Comparison of ENCODE assay signal across 34 cellular contexts in the genomic region with DNA sequence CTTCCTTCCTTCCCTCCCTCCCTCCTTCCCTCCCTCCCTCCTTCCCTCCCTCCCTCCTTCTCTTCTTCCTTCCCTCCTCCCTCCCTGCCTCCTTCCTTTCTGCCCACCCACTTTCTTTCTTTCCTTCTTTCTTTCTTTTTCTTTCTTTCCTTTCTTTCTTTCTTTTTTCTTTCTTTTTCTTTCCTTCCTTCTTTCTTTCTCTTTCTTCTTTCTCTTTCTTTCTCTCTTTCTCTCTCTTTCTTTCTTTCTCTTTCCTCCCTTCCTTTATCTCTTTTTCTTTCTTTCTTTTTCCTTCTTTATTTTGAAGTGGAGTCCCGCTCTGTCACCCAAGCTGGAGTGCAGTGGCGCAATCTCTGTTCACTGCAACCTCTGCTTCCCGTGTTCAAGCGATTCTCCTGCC.
"Had no signal": no experiment of that assay in that cellular context is flagged by ENCODE, and none has a peak within 500 bp of the region (broad histone marks: within the 10 kb centered on the region; RNA-seq: fewer than 3 reads in every experiment).

No MANE protein-coding gene starts in this region.

- H3K27me3 Mint-ChIP-seq: activated B cell treated with CpG ODN at 0.5 μM for 24 hours; activated CD4-positive, alpha-beta memory T cell treated with anti-CD3 and anti-CD28 coated beads for 36 hours; T-cell had no signal

- H3K4me3 Mint-ChIP-seq: activated B cell treated with CpG ODN at 0.5 μM for 24 hours; activated CD4-positive, alpha-beta memory T cell treated with anti-CD3 and anti-CD28 coated beads for 36 hours; activated naive CD4-positive, alpha-beta T cell treated with anti-CD3 and anti-CD28 coated beads for 36 hours; activated T-cell treated with anti-CD3 and anti-CD28 coated beads, Interleukin-2, amount 50 U/mL, for 72 hours; T-cell had no signal

- H3K4me3 ChIP-seq: adrenal gland, body of pancreas, breast epithelium, SJSA1 had no signal

- H3K27ac ChIP-seq: adrenal gland, body of pancreas, breast epithelium, SJSA1, VCaP had no signal

- H3K4me1 Mint-ChIP-seq: activated B cell treated with CpG ODN at 0.5 μM for 24 hours had no signal

- H3K9me3 ChIP-seq: adrenal gland, body of pancreas, breast epithelium, SJSA1 had no signal

- H3K27ac Mint-ChIP-seq: activated B cell treated with CpG ODN at 0.5 μM for 24 hours; activated CD4-positive, alpha-beta memory T cell treated with anti-CD3 and anti-CD28 coated beads for 36 hours; activated naive CD4-positive, alpha-beta T cell treated with anti-CD3 and anti-CD28 coated beads for 36 hours; activated naive CD4-positive, alpha-beta T cell treated with anti-CD3 and anti-CD28 coated beads, Interleukin-2, amount 50 U/mL, for 72 hours; activated T-cell treated with anti-CD3 and anti-CD28 coated beads, Interleukin-2, amount 50 U/mL, for 72 hours; activated T-helper 2 cell treated with anti-CD3 and anti-CD28 coated beads, Interferon-gamma antibody, Interleukin-2, Interleukin-4, amounts not matched to agents 10 μg/mL and 5 μg/mL and 100 μg/mL, durations not matched to agents 14 hours and 24 hours and 36 hours; T-cell had no signal

- ATAC-seq: activated naive CD4-positive, alpha-beta T cell treated with anti-CD3 and anti-CD28 coated beads, Interleukin-2, amount 50 U/mL, for 72 hours; activated T-cell treated with anti-CD3 and anti-CD28 coated beads, Interleukin-2, amount 50 U/mL, for 72 hours; body of pancreas; Panc1; SK-N-SH treated with all-trans-retinoic acid at 6 μM for 48 hours; T-cell had no signal

- H3K36me3 ChIP-seq: adrenal gland, breast epithelium, SJSA1 had no signal

- H3K36me3 Mint-ChIP-seq: activated CD4-positive, alpha-beta memory T cell treated with anti-CD3 and anti-CD28 coated beads for 36 hours; activated naive CD4-positive, alpha-beta T cell treated with anti-CD3 and anti-CD28 coated beads, Interleukin-2, amount 50 U/mL, for 72 hours; T-cell had no signal

- DNase-seq: activated B cell treated with CpG ODN at 0.5 μM for 24 hours; activated CD4-positive, alpha-beta memory T cell treated with anti-CD3 and anti-CD28 coated beads for 36 hours; activated CD4-positive, alpha-beta T cell treated with anti-CD3 and anti-CD28 coated beads for 4 hours; activated CD4-positive, alpha-beta T cell treated with anti-CD3 and anti-CD28 coated beads, Interleukin-2, amount 50 U/mL, for 1 hour; activated CD4-positive, CD25-positive, alpha-beta regulatory T cell treated with anti-CD3 and anti-CD28 coated beads, Interleukin-2, amount 50 U/mL, for 72 hours; activated gamma-delta T cell; activated naive CD4-positive, alpha-beta T cell treated with anti-CD3 and anti-CD28 coated beads for 36 hours; activated T-cell treated with anti-CD3 and anti-CD28 coated beads, Interleukin-2, amount 50 U/mL, for 1 hour; activated T-cell treated with anti-CD3 and anti-CD28 coated beads, Interleukin-2, amount 50 U/mL, for 72 hours; adrenal gland; body of pancreas; Karpas-422; KBM-7; NCI-H1105; NCI-H1417 treated with DMSO at 0.1 percent for 48 hours; NCI-H1694; NCI-H1930; NCI-H2081 treated with DMSO at 0.1 percent for 48 hours; NCI-H226; NCI-H446 treated with DMSO at 0.1 percent for 48 hours; NCI-H524; NCI-H69; NCI-H82; SHP77 treated with DMSO at 0.1 percent for 48 hours; T-cell; T-helper 2 cell; T-helper 9 cell had no signal

- H3K4me1 ChIP-seq: breast epithelium, SJSA1 had no signal

- H3K9me3 Mint-ChIP-seq: activated B cell treated with CpG ODN at 0.5 μM for 24 hours; activated CD4-positive, alpha-beta memory T cell treated with anti-CD3 and anti-CD28 coated beads for 36 hours; activated naive CD4-positive, alpha-beta T cell treated with anti-CD3 and anti-CD28 coated beads for 36 hours; activated naive CD4-positive, alpha-beta T cell treated with anti-CD3 and anti-CD28 coated beads, Interleukin-2, amount 50 U/mL, for 72 hours; activated T-cell treated with anti-CD3 and anti-CD28 coated beads, Interleukin-2, amount 50 U/mL, for 72 hours; activated T-helper 2 cell treated with anti-CD3 and anti-CD28 coated beads, Interferon-gamma antibody, Interleukin-2, Interleukin-4, amounts not matched to agents 10 μg/mL and 5 μg/mL and 100 μg/mL, durations not matched to agents 14 hours and 24 hours and 36 hours; T-cell had no signal

- H3K27me3 ChIP-seq: adrenal gland, body of pancreas, breast epithelium, SJSA1 had no signal
